In the genomic region with DNA sequence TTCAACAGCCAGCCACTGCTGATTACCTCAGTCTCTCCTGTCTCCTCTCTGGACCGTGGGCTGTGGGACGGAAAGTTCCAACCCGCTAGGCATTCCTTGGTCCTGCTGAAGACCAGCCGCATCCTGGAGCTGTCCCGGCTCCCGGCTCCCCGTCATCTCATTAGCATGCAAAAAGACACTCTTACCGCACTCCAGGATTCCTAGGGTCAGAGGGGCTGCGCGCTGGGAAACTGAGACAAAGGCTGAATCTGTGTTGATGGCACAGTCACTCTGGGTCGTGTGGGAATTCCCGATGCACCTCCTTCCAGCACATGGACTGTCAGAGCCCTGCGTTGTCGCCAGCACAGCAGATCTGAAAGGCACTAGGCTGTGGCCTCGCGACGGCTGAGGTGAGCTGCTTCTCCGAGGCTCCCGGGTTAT, we compare ENCODE assay signal across 16 cellular contexts.
DNase-seq lines count a peak whose midpoint lies in the region; ATAC-seq and TF ChIP-seq lines count a peak whose summit lies in the region.
"Had no signal": no experiment of that assay in that cellular context is flagged by ENCODE, and none has a peak within 500 bp of the region (broad histone marks: within the 10 kb centered on the region; RNA-seq: fewer than 3 reads in every experiment).

No MANE protein-coding gene starts in this region.

- WGBS in ovary, 3 donors = 25 to 32% (median 27%) methylated on average over 19 of the region's 19 CpGs

- TF ChIP-seq EP300 in ovary (IDR thresholded peaks at IDR 0.05) = no peak

- H3K36me3 Mint-ChIP-seq in chondrocyte (ENCODE audit: low read depth) (peaks cover 2% of the 10 kb centered on the region), HFFc6 (ENCODE audit: low read depth) (no peaks in the 10 kb centered on the region)

- no peak for TF ChIP-seq POLR2A in ovary (IDR thresholded peaks at IDR 0.05)

- H3K4me1 ChIP-seq in left ventricle myocardium inferior = no peaks in the 10 kb centered on the region
- H3K4me1 ChIP-seq in ovary (ENCODE audit: insufficient read depth) = no peaks in the 10 kb centered on the region

- H3K4me3 ChIP-seq in left ventricle myocardium inferior (no peak overlapping the region), ovary (no peak overlapping the region)

- H3K4me1 Mint-ChIP-seq in chondrocyte (ENCODE audit: low read depth) (peaks cover 5% of the 10 kb centered on the region), HFFc6 (ENCODE audit: low read depth) (0 out of 2 replicates have a peak, but pooled peaks cover 5% of the 10 kb centered on the region)

- intact Hi-C loops in Right ventricle myocardium superior (cut with DNase I) (no loop called here), left ventricle myocardium inferior (cut with micrococcal nuclease) (no loop called here), ovary (cut with DNase I) (no loop called here)

- peak overlapping the region; percentile 13 for H3K4me3 Mint-ChIP-seq in chondrocyte (ENCODE audit: unreplicated experiment)
- H3K4me3 Mint-ChIP-seq in HFFc6 = no peak overlapping the region

- TF ChIP-seq CTCF in left ventricle myocardium inferior (IDR thresholded peaks at IDR 0.05; ENCODE audit: borderline replicate concordance) (no peak), chondrocyte (IDR thresholded peaks at IDR 0.05) (no peak), ovary (IDR thresholded peaks at IDR 0.05) (no peak), HFFc6 (IDR thresholded peaks at IDR 0.05) (no peak)

- H3K27me3 Mint-ChIP-seq in chondrocyte (ENCODE audit: low read depth) (peaks cover 20% of the 10 kb centered on the region), HFFc6 (ENCODE audit: insufficient read depth) (peaks cover 35% of the 10 kb centered on the region)

- ATAC-seq in Right ventricle myocardium superior (ENCODE audit: poor library complexity) (no peak), GM21381 (IDR thresholded peaks at IDR 0.05; ENCODE audit: unreplicated experiment) (no peak)

- H3K27ac Mint-ChIP-seq in chondrocyte (ENCODE audit: unreplicated experiment) = peak overlapping the region; percentile 62
- no peak overlapping the region for H3K27ac Mint-ChIP-seq in HFFc6

- H3K27ac ChIP-seq in left ventricle myocardium inferior (replicated peaks) (no peak overlapping the region), ovary (no peak overlapping the region)
- H3K27ac ChIP-seq: VCaP had no signal

- H3K9me3 Mint-ChIP-seq in chondrocyte (ENCODE audit: low read depth) (peaks cover 12% of the 10 kb centered on the region), HFFc6 (peaks cover 5% of the 10 kb centered on the region; the same call in 1 of the 2 replicates)
- H3K9me3 Mint-ChIP-seq: CD8-positive, alpha-beta T cell had no signal

- peaks cover 12% of the 10 kb centered on the region for H3K9me3 ChIP-seq in left ventricle myocardium inferior (replicated peaks)
- H3K9me3 ChIP-seq in ovary = no peaks in the 10 kb centered on the region

- peak; percentile 28 for DNase-seq in Right ventricle myocardium superior
- DNase-seq in left ventricle myocardium inferior = no peak
- peak; percentile 68 for DNase-seq in chondrocyte (ENCODE audit: low spot score)
- DNase-seq in iris pigment epithelial cell (ENCODE audit: low read depth) = peak; percentile 37
- DNase-seq in superior temporal gyrus (ENCODE audit: extremely low spot score) = peak; percentile 12
- no peak for DNase-seq in ovary
- DNase-seq in HFFc6 = no peak
- DNase-seq: 8988T; activated CD8-positive, alpha-beta memory T cell treated with anti-CD3 and anti-CD28 coated beads for 24 hours; activated effector memory CD4-positive, alpha-beta T cell treated with anti-CD3 and anti-CD28 coated beads, Interleukin-2, amount 50 U/mL, for 16 hours; NCI-H2029; NCI-H526; stimulated activated CD4-positive, alpha-beta T cell treated with anti-CD3 and anti-CD28 coated beads, Interleukin-1b, Interleukin-23, amount 100 ng/mL, for 48 hours had no signal

- no peaks in the 10 kb centered on the region for H3K36me3 ChIP-seq in left ventricle myocardium inferior
- H3K36me3 ChIP-seq in ovary = no peaks in the 10 kb centered on the region

- peaks cover 3% of the 10 kb centered on the region for H3K27me3 ChIP-seq in left ventricle myocardium inferior (ENCODE audit: low read depth)
- H3K27me3 ChIP-seq in ovary = no peaks in the 10 kb centered on the region

Comparison
In these comparisons a context has a peak if more than half of its experiments do, and no peak if none do; other contexts are left out.
1. DNase-seq: peak in Right ventricle myocardium superior (single experiment), chondrocyte (single experiment), iris pigment epithelial cell (single experiment) and superior temporal gyrus (single experiment); none in left ventricle myocardium inferior (single experiment), ovary (0 of 5) and HFFc6 (single experiment).